Comparison of ENCODE assay signal across 8 cellular contexts in genomic region chr17:69501591-69502468, GRCh38.
A peak's percentile ranks its signal among the peaks of the same experiment; 100 is the strongest.
DNase-seq lines count a peak whose midpoint lies in the region; ATAC-seq and TF ChIP-seq lines count a peak whose summit lies in the region.

No MANE protein-coding gene starts in this region.

- no peak for TF ChIP-seq CTCF in endothelial cell (IDR thresholded peaks at IDR 0.05; ENCODE audit: unreplicated experiment)

- ATAC-seq in HG03521 (IDR thresholded peaks at IDR 0.05; ENCODE audit: unreplicated experiment) (no peak), HG03378 (IDR thresholded peaks at IDR 0.05; ENCODE audit: unreplicated experiment) (no peak), HG02938 (IDR thresholded peaks at IDR 0.05; ENCODE audit: unreplicated experiment) (no peak)

- H3K27me3 ChIP-seq in HAP-1 (ENCODE audit: low read depth) = no peaks in the 10 kb centered on the region

- peak overlapping the region; percentile 88 for H3K27ac Mint-ChIP-seq in endothelial cell (ENCODE audit: unreplicated experiment)

- H3K9me3 Mint-ChIP-seq in endothelial cell (ENCODE audit: unreplicated experiment) = no peaks in the 10 kb centered on the region

- H3K4me1 ChIP-seq in HAP-1 = peaks cover 4% of the 10 kb centered on the region; the same call in 1 of the 2 replicates

- H3K36me3 ChIP-seq in HAP-1 (replicated peaks) = no peaks in the 10 kb centered on the region

- no peaks in the 10 kb centered on the region for H3K27me3 Mint-ChIP-seq in endothelial cell (ENCODE audit: unreplicated experiment)

- DNase-seq in C1 segment of cervical spinal cord (lab: John Stamatoyannopoulos, UW) (peak in 10 of 14 donors; percentile 6 to 75 (median 16)), HAP-1 (ENCODE audit: low spot score in 2 of 2) (peak; percentile 49 to 50), NCI-H748 treated with DMSO at 0.1 percent for 48 hours (lab: John Stamatoyannopoulos, UW) (peak; percentile 34), endothelial cell (ENCODE audit: low spot score) (peak; percentile 39), mucosa of gallbladder (ENCODE audit: low spot score) (peak; percentile 40)

- peak overlapping the region; percentile 79 for H3K4me3 Mint-ChIP-seq in endothelial cell (ENCODE audit: unreplicated experiment)

- peaks cover 62% of the 10 kb centered on the region for H3K4me1 Mint-ChIP-seq in endothelial cell (ENCODE audit: unreplicated experiment)

- H3K36me3 Mint-ChIP-seq in endothelial cell (ENCODE audit: low read depth, unreplicated experiment) = peaks cover 4% of the 10 kb centered on the region

- no peak overlapping the region for H3K4me3 ChIP-seq in HAP-1

- no peaks in the 10 kb centered on the region for H3K9me3 ChIP-seq in HAP-1

- in situ Hi-C loops in HAP-1 (cut with MboI; ENCODE audit: low sequenced_read_pairs) = loop anchor here (25.0 kb wide), 1 partner anchor 165 kb away; the partner anchor contains the start of gene ABCA5
